Comparison of ENCODE assay signal across 10 cellular contexts in the genomic region with DNA sequence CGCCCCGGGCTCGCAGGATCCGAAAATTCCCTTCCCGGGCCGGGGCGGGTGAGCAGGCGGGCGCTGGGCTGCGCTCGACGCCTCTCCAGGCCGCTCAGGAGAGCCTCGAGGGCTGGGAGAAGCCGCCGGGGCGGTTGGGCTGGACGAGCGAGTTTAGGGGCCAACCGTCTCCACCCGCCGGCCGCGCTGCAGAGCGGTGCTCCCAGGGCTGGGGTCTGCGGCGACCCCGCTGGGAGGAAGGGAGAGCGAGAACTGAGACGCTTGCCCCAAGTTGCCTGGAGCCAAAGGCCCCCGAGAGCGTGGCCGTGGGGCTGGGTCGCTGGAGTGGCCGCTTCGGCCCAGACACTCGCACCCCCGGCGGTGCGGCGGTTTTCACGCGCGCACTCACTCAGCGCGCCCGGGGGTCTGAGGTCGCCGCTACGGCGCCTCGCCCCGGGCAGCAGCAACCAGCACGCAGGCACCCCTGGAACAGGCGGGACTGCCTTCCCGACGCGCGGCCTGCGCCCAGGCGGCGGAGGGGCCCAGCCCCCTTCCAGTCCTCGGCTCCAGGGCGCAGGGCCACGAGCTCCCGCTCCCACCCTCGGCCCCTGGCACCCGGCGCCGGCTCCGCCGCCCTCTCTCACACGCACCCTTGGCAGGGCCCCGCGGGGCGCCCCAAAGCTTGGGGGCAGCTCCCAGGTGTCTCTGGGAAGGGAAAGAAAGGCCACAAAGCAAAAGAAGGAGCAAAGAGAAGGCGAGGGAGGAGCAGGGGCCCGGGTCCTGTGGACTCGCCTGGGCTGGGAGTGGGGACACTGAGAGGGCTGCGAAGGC. TPM values are rescaled to one million over a fixed set of nuclear protein-coding genes. Genes with fewer than 3 reads are reported as not detected.
DNase-seq lines count a peak whose midpoint lies in the region; ATAC-seq and TF ChIP-seq lines count a peak whose summit lies in the region.
"Had no signal": no experiment of that assay in that cellular context is flagged by ENCODE, and none has a peak within 500 bp of the region (broad histone marks: within the 10 kb centered on the region; RNA-seq: fewer than 3 reads in every experiment).

No MANE protein-coding gene starts in this region.

- no peak for TF ChIP-seq POLR2A in uterus (IDR thresholded peaks at IDR 0.05)

- H3K36me3 ChIP-seq in muscle layer of colon (ENCODE audit: insufficient read depth, low read length) (peaks cover under 1% of the 10 kb centered on the region), uterus (no peaks in the 10 kb centered on the region)
- H3K36me3 ChIP-seq: BLaER1 treated with 17β-estradiol and CSF1 and Interleukin-3, amounts not matched to agents 10 nM and 100 nM had no signal

- peak; percentile 49 for DNase-seq in activated effector memory CD4-positive, alpha-beta T cell treated with anti-CD3 and anti-CD28 coated beads, Interleukin-2, amount 50 U/mL, for 16 hours
- DNase-seq in activated effector memory CD4-positive, alpha-beta T cell treated with Interleukin-2 at 50 U/mL for 16 hours: no peak
- DNase-seq in fibroblast of pulmonary artery (ENCODE audit: low read depth): no peak
- no peak for DNase-seq in uterus
- no peak for DNase-seq in NOMO-1 treated with DMSO at 0.1 percent for 48 hours (lab: John Stamatoyannopoulos, UW; ENCODE audit: unreplicated experiment)
- no peak for DNase-seq in stimulated activated CD4-positive, alpha-beta T cell treated with anti-CD3 and anti-CD28 coated beads, Interleukin-2, amount 100 ng/mL, for 48 hours

- peak overlapping the region; percentile 63 for H3K9ac ChIP-seq in muscle layer of colon (ENCODE audit: low read length)
- H3K9ac ChIP-seq: BLaER1 treated with 17β-estradiol and CSF1 and Interleukin-3, amounts not matched to agents 10 nM and 100 nM had no signal

- ATAC-seq in HG02798 (IDR thresholded peaks at IDR 0.05; ENCODE audit: poor library complexity, unreplicated experiment): no peak

- peaks cover 0 to 4% of the 10 kb centered on the region in 2 donors for H3K27me3 ChIP-seq in muscle layer of colon (ENCODE audit: control insufficient read depth in 1 of 2, insufficient read depth in 2 of 2, low read length in 2 of 2)
- H3K27me3 ChIP-seq in uterus: no peaks in the 10 kb centered on the region

- peaks cover 39% of the 10 kb centered on the region for H3K4me1 ChIP-seq in muscle layer of colon (ENCODE audit: insufficient read depth, low read length)
- peaks cover 0 to 7% of the 10 kb centered on the region in 2 donors for H3K4me1 ChIP-seq in uterus

- intact Hi-C loops in uterus (cut with DNase I; ENCODE audit: low total_unique reads): no loop called here

- H3K9me3 ChIP-seq in muscle layer of colon (ENCODE audit: low read length) (no peaks in the 10 kb centered on the region), uterus (no peaks in the 10 kb centered on the region)

- H3K27ac ChIP-seq in muscle layer of colon (ENCODE audit: low read depth, low read length): peak overlapping the region; percentile 98
- H3K27ac ChIP-seq in uterus: peak overlapping the region; percentile 97 to 98
- H3K27ac ChIP-seq: BLaER1 treated with 17β-estradiol and CSF1 and Interleukin-3, amounts not matched to agents 10 nM and 100 nM; VCaP had no signal

- H3K4me3 ChIP-seq in fibroblast of pulmonary artery (replicated peaks; ENCODE audit: low read depth, low read length): peak overlapping the region; percentile 27
- H3K4me3 ChIP-seq in muscle layer of colon (ENCODE audit: low read depth in 1 of 2, low read length in 2 of 2): peak overlapping the region; percentile 64 to 71
- peak overlapping the region; percentile 60 to 68 for H3K4me3 ChIP-seq in uterus
- H3K4me3 ChIP-seq: BLaER1 treated with 17β-estradiol and CSF1 and Interleukin-3, amounts not matched to agents 10 nM and 100 nM had no signal

- TF ChIP-seq CTCF in fibroblast of pulmonary artery (IDR thresholded peaks at IDR 0.05; ENCODE audit: low read length, missing control alignments) (no peak), uterus (IDR thresholded peaks at IDR 0.05) (no peak)

RNA-seq across cellular contexts. Expression of gene EFS, which starts 0.6 kb away (rescaled TPM):
- 10 to 100 TPM in 3 of 4 donors, 1 to 10 TPM in 1; 4.1 to 42.4 (median 21.7) TPM for total RNA-seq in uterus

RNA-seq across cellular contexts. Expression of gene IL25, which starts 7.1 kb away (rescaled TPM):
- not detected for total RNA-seq in uterus

RNA-seq across cellular contexts. Expression of gene CMTM5, which starts 11.3 kb away (rescaled TPM):
- 10 to 100 TPM in 1 of 4 donors, 1 to 10 TPM in 2, not detected in 1; 1.3 to 14.9 (median 6.5) TPM for total RNA-seq in uterus

RNA-seq across cellular contexts. Expression of gene SLC22A17, which starts 12.9 kb away (rescaled TPM):
- total RNA-seq in uterus: 10 to 100 TPM; 30.6 to 49.4 (median 41.7) TPM

RNA-seq across cellular contexts. Expression of gene MYH6, which starts 42.5 kb away (rescaled TPM):
- total RNA-seq in uterus: under 1 TPM in 1 of 4 donors, not detected in 3; 0.07 TPM
